23 cellular contexts compared by ENCODE assay signal in genomic region chr12:47980779-47981495, GRCh38. TPM values are rescaled to one million over a fixed set of nuclear protein-coding genes. Genes with fewer than 3 reads are reported as not detected.
DNase-seq lines count a peak whose midpoint lies in the region; ATAC-seq, FAIRE-seq and TF ChIP-seq lines count a peak whose summit lies in the region.
"Had no signal": no experiment of that assay in that cellular context is flagged by ENCODE, and none has a peak within 500 bp of the region (broad histone marks: within the 10 kb centered on the region; RNA-seq: fewer than 3 reads in every experiment).

No MANE protein-coding gene starts in this region.

- H2AFZ ChIP-seq in osteoblast (ENCODE audit: low read length), result no peak overlapping the region

- no peaks in the 10 kb centered on the region for H3K9me3 ChIP-seq in osteoblast (ENCODE audit: low read depth, low read length)
- no peaks in the 10 kb centered on the region for H3K9me3 ChIP-seq in kidney (ENCODE audit: control insufficient read depth in 1 of 2, low read length in 2 of 2)
- H3K9me3 ChIP-seq: BE2C, Caco-2, HAP-1 had no signal

- no peak overlapping the region for H3K4me2 ChIP-seq in osteoblast (ENCODE audit: insufficient read depth, low read length)

- TF ChIP-seq CTCF in osteoblast (IDR thresholded peaks at IDR 0.05; ENCODE audit: extremely low read depth, low read depth, low read length), result no peak
- no peak for TF ChIP-seq CTCF in kidney (IDR thresholded peaks at IDR 0.05; ENCODE audit: borderline replicate concordance, extremely low read depth, insufficient read depth)

- no peaks in the 10 kb centered on the region for H4K20me1 ChIP-seq in osteoblast (ENCODE audit: insufficient read depth, low read length)

- H3K27ac ChIP-seq in osteoblast (ENCODE audit: low read depth, low read length) (no peak overlapping the region), kidney (ENCODE audit: low read depth in 2 of 2, low read length in 2 of 2) (no peak overlapping the region)
- H3K27ac ChIP-seq: C4-2B had no signal

- intact Hi-C loops in left colon (cut with DNase I, micrococcal nuclease), result no loop called here
- intact Hi-C loops in kidney (cut with DNase I), result no loop called here

- H3K27me3 ChIP-seq in H7 (ENCODE audit: control insufficient read depth, insufficient read depth, low read length) (peaks cover 1% of the 10 kb centered on the region; the same call in 1 of the 2 replicates), osteoblast (ENCODE audit: insufficient read depth, low read length) (peaks cover 6% of the 10 kb centered on the region)
- H3K27me3 ChIP-seq: BE2C had no signal

- no peaks in the 10 kb centered on the region for H3K79me2 ChIP-seq in osteoblast (ENCODE audit: insufficient read depth, low read length)

- H3K9ac ChIP-seq in kidney (ENCODE audit: low read length in 2 of 2), result no peak overlapping the region

- DNase-seq in Ammon's horn (ENCODE audit: low spot score) (peak; percentile 47), H7 (peak; percentile 40), left colon (no peak), osteoblast (ENCODE audit: insufficient read length, low spot score, missing footprints) (peak; percentile 42), DMS79 treated with DMSO at 0.1 percent for 48 hours (lab: John Stamatoyannopoulos, UW) (no peak), kidney (no peak)
- no peak for DNase-seq in activated naive CD4-positive, alpha-beta T cell treated with anti-CD3 and anti-CD28 coated beads, Interleukin-2, amount 50 U/mL, for 16 hours
- DNase-seq: BE2C; Caco-2; CD4-positive, alpha-beta T cell; DMS153; DMS79; GF-D8; KBM-7 had no signal

- H3K36me3 ChIP-seq in H7 (replicated peaks; ENCODE audit: control insufficient read depth, insufficient read depth, low read length) (no peaks in the 10 kb centered on the region), osteoblast (ENCODE audit: insufficient read depth, low read length) (no peaks in the 10 kb centered on the region), kidney (ENCODE audit: control insufficient read depth in 1 of 2, insufficient read depth in 2 of 2, low read length in 2 of 2) (no peaks in the 10 kb centered on the region)
- H3K36me3 ChIP-seq: BE2C had no signal

- ATAC-seq in left colon, result peak; percentile 41
- no peak for ATAC-seq in HG03139 (IDR thresholded peaks at IDR 0.05; ENCODE audit: unreplicated experiment)

- no peak for FAIRE-seq in kidney (lab: Jason Lieb, UNC)
- FAIRE-seq: D721Med, GM19239, H1, HTR-8/SVneo had no signal

- H3K4me1 ChIP-seq in osteoblast (ENCODE audit: insufficient read depth, low read length), result no peaks in the 10 kb centered on the region
- no peaks in the 10 kb centered on the region for H3K4me1 ChIP-seq in kidney (ENCODE audit: control insufficient read depth in 1 of 2, insufficient read depth in 1 of 2, low read depth in 1 of 2, low read length in 2 of 2)
- H3K4me1 ChIP-seq: BE2C, Caco-2, HAP-1 had no signal

- H3K4me3 ChIP-seq in H7 (ENCODE audit: insufficient read depth, low read depth, low read length), result no peak overlapping the region
- H3K4me3 ChIP-seq in osteoblast (ENCODE audit: insufficient read depth, low read length), result no peak overlapping the region
- H3K4me3 ChIP-seq in kidney (ENCODE audit: low read length in 2 of 2), result no peak overlapping the region
- H3K4me3 ChIP-seq: HAP-1 had no signal

RNA-seq across cellular contexts. Expression of gene TMEM106C, which starts 17.5 kb away (rescaled TPM):
- total RNA-seq in H7 (2014; rRNA removed; shearing (Covaris generic)), result 13.4 and 15.6 TPM in 2 replicates
- total RNA-seq in left colon, result 100 to 1,000 TPM; 166 to 180 TPM
- 57.5 and 58.3 TPM in 2 replicates for total RNA-seq in osteoblast
- total RNA-seq in kidney, result 51.7 TPM
- 126 TPM for polyA plus RNA-seq in kidney (ENCODE audit: insufficient read depth, low read depth, low replicate concordance)

RNA-seq across cellular contexts. Expression of gene COL2A1, which starts 23.3 kb away (rescaled TPM):
- total RNA-seq in H7 (2014; rRNA removed; shearing (Covaris generic)), result 2.0 and 4.6 TPM in 2 replicates
- total RNA-seq in left colon (1 to 10 TPM in 1 of 2 donors, under 1 TPM in 1; 0.95 to 1.2 TPM), osteoblast (under 0.01 TPM in 2 replicates), kidney (not detected)
- not detected for polyA plus RNA-seq in kidney (ENCODE audit: insufficient read depth, low read depth, low replicate concordance)
- total RNA-seq: A172; CD4-positive, alpha-beta T cell had no signal
- polyA plus RNA-seq: IgD-negative memory B cell had no signal

Comparison
In these comparisons a context has a peak if more than half of its experiments do, and no peak if none do; other contexts are left out.
1. DNase-seq: peak in Ammon's horn (single experiment), H7 (single experiment) and osteoblast (single experiment); none in left colon (0 of 2), activated naive CD4-positive, alpha-beta T cell treated with anti-CD3 and anti-CD28 coated beads, Interleukin-2, amount 50 U/mL, for 16 hours (single experiment), DMS79 treated with DMSO at 0.1 percent for 48 hours (single experiment) and kidney (single experiment).